8 cellular contexts compared by ENCODE assay signal in genomic region chr5:43040287-43041098, GRCh38. TPM values are rescaled to one million over a fixed set of nuclear protein-coding genes. Genes with fewer than 3 reads are reported as not detected.
DNase-seq lines count a peak whose midpoint lies in the region; ATAC-seq and TF ChIP-seq lines count a peak whose summit lies in the region.

A gene with protein sequence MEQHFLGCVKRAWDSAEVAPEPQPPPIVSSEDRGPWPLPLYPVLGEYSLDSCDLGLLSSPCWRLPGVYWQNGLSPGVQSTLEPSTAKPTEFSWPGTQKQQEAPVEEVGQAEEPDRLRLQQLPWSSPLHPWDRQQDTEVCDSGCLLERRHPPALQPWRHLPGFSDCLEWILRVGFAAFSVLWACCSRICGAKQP (minus strand): TSS chr5:43040319. CDS start chr5:43040046, 273 bp downstream.

- peak within 1 kb of the TSS; percentile 96 to 99 for H3K4me3 Mint-ChIP-seq in activated T-cell treated with anti-CD3 and anti-CD28 coated beads, Interleukin-2, amount 50 U/mL, for 72 hours
- H3K4me3 Mint-ChIP-seq in nephron, result peak within 1 kb of the TSS; percentile 79 to 87 (median 82)
- H3K4me3 Mint-ChIP-seq in stimulated activated naive CD8-positive, alpha-beta T cell treated with anti-CD3 and anti-CD28 coated beads, Interleukin-15, amount 100 ng/mL, for 72 hours, result peak within 1 kb of the TSS; percentile 92 to 95

- H3K4me1 ChIP-seq in Peyer's patch (peaks cover 0 to 16% (median 0%) of the 10 kb centered on the region in 4 donors), fibroblast of lung (ENCODE audit: control insufficient read depth, extremely low read depth, insufficient read depth, low read length) (peaks cover 5% of the 10 kb centered on the region)

- peak within 1 kb of the TSS; percentile 100 for H3K27ac Mint-ChIP-seq in activated T-cell treated with anti-CD3 and anti-CD28 coated beads, Interleukin-2, amount 50 U/mL, for 72 hours
- H3K27ac Mint-ChIP-seq in nephron, result no peak within 1 kb of the TSS
- H3K27ac Mint-ChIP-seq in stimulated activated naive CD8-positive, alpha-beta T cell treated with anti-CD3 and anti-CD28 coated beads, Interleukin-15, amount 100 ng/mL, for 72 hours, result peak within 1 kb of the TSS; percentile 98 to 99

- H3K27ac ChIP-seq in Peyer's patch (peak within 1 kb of the TSS; percentile 89 to 96 (median 94)), fibroblast of lung (ENCODE audit: insufficient read depth, low read length) (peak within 1 kb of the TSS; percentile 96)

- H3K9me3 ChIP-seq in Peyer's patch (no peaks in the 10 kb centered on the region), fibroblast of lung (ENCODE audit: control insufficient read depth, insufficient read depth, low read depth, low read length) (no peaks in the 10 kb centered on the region)

- H3K36me3 ChIP-seq in Peyer's patch (no peaks in the 10 kb centered on the region), fibroblast of lung (ENCODE audit: control insufficient read depth, insufficient read depth, low read length) (peaks cover 2% of the 10 kb centered on the region)

- H3K4me3 ChIP-seq in Peyer's patch, result peak within 1 kb of the TSS; percentile 51 to 66 (median 61)
- peak within 1 kb of the TSS; percentile 66 to 85 (median 83) for H3K4me3 ChIP-seq in fibroblast of lung (replicated peaks in 1 of 4; ENCODE audit: control extremely low read depth in 1 of 4, insufficient read depth in 1 of 4, low read depth in 3 of 4, low read length in 4 of 4)

- peak within 1 kb of the TSS; percentile 99 for H3K4me2 ChIP-seq in fibroblast of lung (ENCODE audit: extremely low read depth, insufficient read depth, low read length)

- peaks cover 68% of the 10 kb centered on the region for H3K4me1 Mint-ChIP-seq in activated T-cell treated with anti-CD3 and anti-CD28 coated beads, Interleukin-2, amount 50 U/mL, for 72 hours (ENCODE audit: low read depth)
- H3K4me1 Mint-ChIP-seq in nephron, result peaks cover 49% of the 10 kb centered on the region
- H3K4me1 Mint-ChIP-seq in stimulated activated naive CD8-positive, alpha-beta T cell treated with anti-CD3 and anti-CD28 coated beads, Interleukin-15, amount 100 ng/mL, for 72 hours, result peaks cover 47% of the 10 kb centered on the region

- H3K79me2 ChIP-seq in fibroblast of lung (ENCODE audit: control insufficient read depth, insufficient read depth, low read length), result peaks cover 75% of the 10 kb centered on the region

- H3K9me3 Mint-ChIP-seq in activated T-cell treated with anti-CD3 and anti-CD28 coated beads, Interleukin-2, amount 50 U/mL, for 72 hours, result no peaks in the 10 kb centered on the region
- no peaks in the 10 kb centered on the region for H3K9me3 Mint-ChIP-seq in nephron
- H3K9me3 Mint-ChIP-seq in stimulated activated naive CD8-positive, alpha-beta T cell treated with anti-CD3 and anti-CD28 coated beads, Interleukin-15, amount 100 ng/mL, for 72 hours, result no peaks in the 10 kb centered on the region

- TF ChIP-seq POLR2A in Peyer's patch (IDR thresholded peaks at IDR 0.05), result peak; percentile 10 to 38

- H3K9ac ChIP-seq in fibroblast of lung (ENCODE audit: insufficient read depth, low read length), result peak within 1 kb of the TSS; percentile 83

- peaks cover 0 to 2% of the 10 kb centered on the region in 2 donors for H3K36me3 Mint-ChIP-seq in activated T-cell treated with anti-CD3 and anti-CD28 coated beads, Interleukin-2, amount 50 U/mL, for 72 hours (ENCODE audit: insufficient read depth in 2 of 2)
- no peaks in the 10 kb centered on the region for H3K36me3 Mint-ChIP-seq in nephron (ENCODE audit: low read depth)

- H4K20me1 ChIP-seq in fibroblast of lung (ENCODE audit: control insufficient read depth, extremely low read depth, insufficient read depth, low read length), result no peaks in the 10 kb centered on the region

- peak within 1 kb of the TSS; percentile 46 for H2AFZ ChIP-seq in fibroblast of lung (ENCODE audit: low read length)

- peak; percentile 38 for ATAC-seq in GM21786 (IDR thresholded peaks at IDR 0.05; ENCODE audit: unreplicated experiment)
- ATAC-seq in activated T-cell treated with anti-CD3 and anti-CD28 coated beads, Interleukin-2, amount 50 U/mL, for 72 hours (replicated peaks in 1 of 2), result peak; percentile 58 to 61
- ATAC-seq in stimulated activated naive CD8-positive, alpha-beta T cell treated with anti-CD3 and anti-CD28 coated beads, Interleukin-15, amount 100 ng/mL, for 72 hours, result peak; percentile 67

- H3K27me3 ChIP-seq in Peyer's patch (no peaks in the 10 kb centered on the region), fibroblast of lung (ENCODE audit: control insufficient read depth, insufficient read depth, low read length) (no peaks in the 10 kb centered on the region)

- TF ChIP-seq CTCF in Peyer's patch (IDR thresholded peaks at IDR 0.05) (peak; percentile 70 to 93 (median 87)), fibroblast of lung (conservative IDR thresholded peaks at IDR 0.05 in 1 of 2, IDR thresholded peaks at IDR 0.05 in 1 of 2; ENCODE audit: low read depth in 1 of 2, low read length in 2 of 2) (peak; percentile 82 to 89), nephron (IDR thresholded peaks at IDR 0.05; ENCODE audit: unreplicated experiment in 3 of 3) (peak; percentile 71 to 89 (median 89))

- no peaks in the 10 kb centered on the region for H3K27me3 Mint-ChIP-seq in activated T-cell treated with anti-CD3 and anti-CD28 coated beads, Interleukin-2, amount 50 U/mL, for 72 hours (ENCODE audit: low read depth)
- H3K27me3 Mint-ChIP-seq in nephron (ENCODE audit: low read depth), result peaks cover 95% of the 10 kb centered on the region
- H3K27me3 Mint-ChIP-seq in stimulated activated naive CD8-positive, alpha-beta T cell treated with anti-CD3 and anti-CD28 coated beads, Interleukin-15, amount 100 ng/mL, for 72 hours, result no peaks in the 10 kb centered on the region

- DNase-seq in Daoy (ENCODE audit: low read depth), result peak; percentile 94
- DNase-seq in Kasumi-1 (lab: John Stamatoyannopoulos, UW), result peak; percentile 95 to 97
- DNase-seq in Peyer's patch, result peak; percentile 88 to 98 (median 90)
- peak; percentile 93 to 94 for DNase-seq in activated T-cell treated with anti-CD3 and anti-CD28 coated beads, Interleukin-2, amount 50 U/mL, for 72 hours
- DNase-seq in fibroblast of lung (ENCODE audit: low read depth in 2 of 2), result peak; percentile 98 to 99
- DNase-seq in stimulated activated naive CD8-positive, alpha-beta T cell treated with anti-CD3 and anti-CD28 coated beads, Interleukin-15, amount 100 ng/mL, for 72 hours, result peak; percentile 93 to 97

RNA-seq across cellular contexts. Expression of the gene that starts here (rescaled TPM):
- total RNA-seq in Daoy (2014; rRNA removed; shearing (Covaris generic)), result 2.9 TPM in 2 replicates
- total RNA-seq in Peyer's patch, result 10 to 100 TPM in 1 of 4 donors, 1 to 10 TPM in 3; 3.9 to 18.2 (median 5.8) TPM
- 10 to 100 TPM in 1 of 2 donors, 1 to 10 TPM in 1; 9.9 to 10.0 TPM for total RNA-seq in activated T-cell treated with anti-CD3 and anti-CD28 coated beads, Interleukin-2, amount 50 U/mL, for 72 hours
- total RNA-seq in fibroblast of lung, result 1.8 and 3.1 TPM in 2 replicates
- polyA plus RNA-seq in fibroblast of lung, result 0.61 and 1.4 TPM in 2 replicates
- 0.69 and 2.1 TPM in 2 replicates for polyA plus RNA-seq in fibroblast of lung (2012)
- 2.2 and 2.3 TPM in 2 replicates for polyA minus RNA-seq in fibroblast of lung (ENCODE audit: low replicate concordance)

Comparison
In these comparisons a context has a peak if more than half of its experiments do, and no peak if none do; other contexts are left out.
1. Peak in every context shown above with its lines: DNase-seq, ATAC-seq, H3K4me3 ChIP-seq and H3K27ac ChIP-seq.
2. H3K27ac Mint-ChIP-seq: peak in activated T-cell treated with anti-CD3 and anti-CD28 coated beads, Interleukin-2, amount 50 U/mL, for 72 hours (single experiment) and stimulated activated naive CD8-positive, alpha-beta T cell treated with anti-CD3 and anti-CD28 coated beads, Interleukin-15, amount 100 ng/mL, for 72 hours (2 of 2); none in nephron (0 of 3).